21 cellular contexts compared by ENCODE assay signal in genomic region chr3:154956815-154957214, GRCh38.
A peak's percentile ranks its signal among the peaks of the same experiment; 100 is the strongest.
DNase-seq lines count a peak whose midpoint lies in the region; ATAC-seq and TF ChIP-seq lines count a peak whose summit lies in the region.
"Had no signal": no experiment of that assay in that cellular context is flagged by ENCODE, and none has a peak within 500 bp of the region (broad histone marks: within the 10 kb centered on the region; RNA-seq: fewer than 3 reads in every experiment).

No MANE protein-coding gene starts in this region.

- CTCF ChIA-PET in OCI-LY7 (lab: Charles Lee; ENCODE audit: unreplicated experiment) = no interaction called here
- CTCF ChIA-PET in RWPE1 (lab: Yijun Ruan, JAX) = interaction anchor here (0.7 kb wide), 1 partner anchor 209 kb away, joined by 3 read pairs; no protein-coding TSS in a partner anchor

- no TSS peak for BruUV-seq in OCI-LY7 (replicated peaks; lab: Mats Ljungman, UMichigan)

- no peak overlapping the region for H3K4me2 ChIP-seq in OCI-LY7 (ENCODE audit: low read length)
- H3K4me2 ChIP-seq: neural progenitor cell had no signal

- no peak for TF ChIP-seq EP300 in sigmoid colon (IDR thresholded peaks at IDR 0.05)

- intact Hi-C loops in OCI-LY7 (cut with micrococcal nuclease; ENCODE audit: unreplicated experiment) (loop anchor here (10.0 kb wide), 2 partner anchors 208 to 622 kb away; no protein-coding TSS in a partner anchor), sigmoid colon (cut with DNase I) (no loop called here)

- in situ Hi-C loops in GM13977 (cut with MboI; ENCODE audit: low pct_unique_long_range_greater_than_20kb, low sequenced_read_pairs, unreplicated experiment) = no loop called here

- H2AFZ ChIP-seq in OCI-LY7 (ENCODE audit: low read length) = peak overlapping the region; percentile 43; the same call in 1 of the 2 replicates
- H2AFZ ChIP-seq: neural progenitor cell had no signal

- no peaks in the 10 kb centered on the region for H3K79me2 ChIP-seq in OCI-LY7 (ENCODE audit: insufficient read depth, low read depth, low read length)

- TF ChIP-seq POLR2A in sigmoid colon (IDR thresholded peaks at IDR 0.05) = no peak

- no peaks in the 10 kb centered on the region for H3K27me3 ChIP-seq in sigmoid colon
- H3K27me3 ChIP-seq: heart right ventricle, neural progenitor cell, spleen, tibial artery had no signal

- H4K20me1 ChIP-seq in OCI-LY7 (ENCODE audit: insufficient read depth, low read length) = no peaks in the 10 kb centered on the region

- no peak overlapping the region for H3K27ac ChIP-seq in OCI-LY7 (ENCODE audit: low read depth, low read length, poor library complexity, severe bottlenecking)
- H3K27ac ChIP-seq in sigmoid colon = no peak overlapping the region
- H3K27ac ChIP-seq in RWPE1 = no peak overlapping the region
- H3K27ac ChIP-seq: heart right ventricle, neural progenitor cell, spleen, tibial artery had no signal

- WGBS in sigmoid colon, 2 donors = 72 to 79% methylated on average over 1 of the region's 1 CpG

- TF ChIP-seq CTCF in OCI-LY7 (conservative IDR thresholded peaks at IDR 0.05; ENCODE audit: low read length) (no peak), fibroblast of mammary gland (conservative IDR thresholded peaks at IDR 0.05; ENCODE audit: control insufficient read depth, insufficient read depth, low read depth, low read length) (no peak), GM13977 (IDR thresholded peaks at IDR 0.05; ENCODE audit: extremely low read depth, insufficient read depth, missing control alignments) (no peak), sigmoid colon (IDR thresholded peaks at IDR 0.05) (no peak), RWPE1 (conservative IDR thresholded peaks at IDR 0.05; ENCODE audit: low read depth) (no peak)

- POLR2A ChIA-PET in OCI-LY7 (lab: Charles Lee) (interaction anchor here (0.7 to 1.0 kb wide), 4 partner anchors 9 to 113 kb away, joined by 3 to 5 read pairs (median 3); no protein-coding TSS in a partner anchor), RWPE1 (lab: Yijun Ruan, JAX; ENCODE audit: low non-redundant PET) (no interaction called here)

- H3K4me1 ChIP-seq in OCI-LY7 (ENCODE audit: insufficient read depth, low read length, poor library complexity, severe bottlenecking) = peaks cover 4% of the 10 kb centered on the region
- H3K4me1 ChIP-seq in sigmoid colon = no peaks in the 10 kb centered on the region
- H3K4me1 ChIP-seq: heart right ventricle, neural progenitor cell, spleen, tibial artery had no signal

- H3K36me3 ChIP-seq in OCI-LY7 (ENCODE audit: insufficient read depth, low read length) (peaks cover 4% of the 10 kb centered on the region; the same call in 1 of the 2 replicates), sigmoid colon (no peaks in the 10 kb centered on the region)
- H3K36me3 ChIP-seq: heart right ventricle, neural progenitor cell, spleen, tibial artery had no signal

- DNase-seq in COLO829 (ENCODE audit: low spot score) (peak; percentile 19), OCI-LY7 (ENCODE audit: low spot score) (no peak), fibroblast of mammary gland (ENCODE audit: low read depth) (peak; percentile 62), pons (ENCODE audit: low spot score) (peak; percentile 3), GM13977 (ENCODE audit: low spot score) (no peak), sigmoid colon (no peak), RWPE1 (ENCODE audit: low spot score) (no peak)
- DNase-seq: activated CD4-positive, alpha-beta T cell treated with anti-CD3 and anti-CD28 coated beads for 4 hours; activated gamma-delta T cell; activated T-cell treated with anti-CD3 and anti-CD28 coated beads, Interleukin-2, amount 50 U/mL, for 1 hour; cerebellar nuclear complex; GDM1; heart right ventricle; Kasumi-1; NCI-H2171; NCI-H510A; spleen; tibial artery had no signal

- ATAC-seq in GM21619 (IDR thresholded peaks at IDR 0.05; ENCODE audit: unreplicated experiment) = no peak
- ATAC-seq: heart right ventricle, Right ventricle myocardium inferior had no signal

- no peaks in the 10 kb centered on the region for H3K9me2 ChIP-seq in OCI-LY7 (ENCODE audit: insufficient read depth, low read length)

- H3K4me3 ChIP-seq in OCI-LY7 (ENCODE audit: low read depth, low read length, poor library complexity, severe bottlenecking) (no peak overlapping the region), fibroblast of mammary gland (ENCODE audit: control insufficient read depth, low read depth, low read length) (no peak overlapping the region), sigmoid colon (no peak overlapping the region)
- H3K4me3 ChIP-seq: heart right ventricle, neural progenitor cell, spleen, tibial artery had no signal

- H3K9me3 ChIP-seq in OCI-LY7 (ENCODE audit: low read length) (peaks cover 3% of the 10 kb centered on the region; the same call in 1 of the 2 replicates), sigmoid colon (no peaks in the 10 kb centered on the region)
- H3K9me3 ChIP-seq: tibial artery had no signal

Comparison
In these comparisons a context has a peak if more than half of its experiments do, and no peak if none do; other contexts are left out.
1. DNase-seq: peak in COLO829 (single experiment), fibroblast of mammary gland (single experiment) and pons (single experiment); none in OCI-LY7 (single experiment), GM13977 (single experiment), sigmoid colon (single experiment) and RWPE1 (single experiment).